7 cellular contexts compared by ENCODE assay signal in genomic region chr2:131673400-131674173, GRCh38.
A peak's percentile ranks its signal among the peaks of the same experiment; 100 is the strongest.
DNase-seq lines count a peak whose midpoint lies in the region; ATAC-seq, FAIRE-seq and TF ChIP-seq lines count a peak whose summit lies in the region.

No MANE protein-coding gene starts in this region.

- POLR2A ChIA-PET in HCT116 (lab: Charles Lee) (no interaction called here), GM12878 (lab: Charles Lee) (interaction anchor here (0.6 to 0.9 kb wide), 2 partner anchors 8 to 128 kb away, joined by 3 to 5 read pairs; no protein-coding TSS in a partner anchor)

- no peak overlapping the region for H3K9ac ChIP-seq in HCT116 (ENCODE audit: low read length)
- peak overlapping the region; percentile 2; the same call in 1 of the 2 replicates for H3K9ac ChIP-seq in MM.1S (ENCODE audit: low read length)
- H3K9ac ChIP-seq in GM12878 (ENCODE audit: control insufficient read depth, insufficient read depth, low read length), result no peak overlapping the region

- H3K79me2 ChIP-seq in HCT116 (ENCODE audit: insufficient read depth, low read length) (no peaks in the 10 kb centered on the region), MM.1S (ENCODE audit: low read length) (no peaks in the 10 kb centered on the region), GM12878 (ENCODE audit: control insufficient read depth, insufficient read depth, low read length) (no peaks in the 10 kb centered on the region)

- TF ChIP-seq RAD21 in HCT116 (IDR thresholded peaks at IDR 0.05; ENCODE audit: low read depth) (peak; percentile 85), GM12878 (IDR thresholded peaks at IDR 0.05; ENCODE audit: insufficient read depth, low read depth, low read length) (peak; percentile 77)

- peak; percentile 48 for DNase-seq in HCT116 (ENCODE audit: low read depth, low spot score)
- peak; percentile 85 for DNase-seq in MM.1S
- peak; percentile 71 for DNase-seq in T-helper 2 cell treated with Interferon-gamma antibody and Interleukin-4, amounts not matched to agents 5 μg/mL and 100 μg/mL, for 36 hours (ENCODE audit: low spot score)
- no peak for DNase-seq in GM12878 (ENCODE audit: low read depth, low spot score)
- DNase-seq in iPS DF 6.9 (ENCODE audit: low read depth, low spot score), result no peak
- DNase-seq in skeletal muscle cell (ENCODE audit: low read depth), result no peak

- TF ChIP-seq POLR2A in HCT116 (IDR thresholded peaks at IDR 0.05; ENCODE audit: borderline replicate concordance, extremely low read depth, insufficient read depth, insufficient read length), result no peak
- TF ChIP-seq POLR2A in GM12878 (IDR thresholded peaks at IDR 0.05; ENCODE audit: low read depth, low read length), result no peak

- H3K36me3 Mint-ChIP-seq in T-helper 2 cell treated with Interferon-gamma antibody and Interleukin-4, amounts not matched to agents 5 μg/mL and 100 μg/mL, for 36 hours (ENCODE audit: low read depth), result no peaks in the 10 kb centered on the region

- SMC1A ChIA-PET in GM12878 (lab: Charles Lee; ENCODE audit: uncharacterized antibody, unreplicated experiment), result interaction anchor here (0.7 to 3.0 kb wide), 6 partner anchors 9 to 1341 kb away, joined by 3 to 22 read pairs (median 8); no protein-coding TSS in a partner anchor

- no peaks in the 10 kb centered on the region for H3K9me2 ChIP-seq in HCT116 (ENCODE audit: insufficient read depth)
- H3K9me2 ChIP-seq in MM.1S (replicated peaks; ENCODE audit: insufficient read depth, low read length), result no peaks in the 10 kb centered on the region

- H3K27me3 ChIP-seq in HCT116 (ENCODE audit: insufficient read depth, low read length) (no peaks in the 10 kb centered on the region), MM.1S (replicated peaks; ENCODE audit: insufficient read depth, low read length) (no peaks in the 10 kb centered on the region), GM12878 (replicated peaks in 1 of 2; ENCODE audit: control insufficient read depth in 2 of 2, insufficient read depth in 2 of 2, low read length in 1 of 2) (no peaks in the 10 kb centered on the region), iPS DF 6.9 (ENCODE audit: control insufficient read depth, insufficient read depth, low read length) (peaks cover 7% of the 10 kb centered on the region; the same call in 1 of the 2 replicates)

- H4K20me1 ChIP-seq in HCT116 (ENCODE audit: insufficient read depth) (no peaks in the 10 kb centered on the region), MM.1S (ENCODE audit: insufficient read depth, low read length) (no peaks in the 10 kb centered on the region), GM12878 (ENCODE audit: control insufficient read depth, insufficient read depth) (no peaks in the 10 kb centered on the region)

- TF ChIP-seq CTCF in GM12872 (IDR thresholded peaks at IDR 0.05; ENCODE audit: insufficient read depth, low read depth, low read length) (peak; percentile 83), HCT116 (IDR thresholded peaks at IDR 0.05 in 2 of 3, conservative IDR thresholded peaks at IDR 0.05 in 1 of 3; ENCODE audit: borderline replicate concordance in 1 of 3, insufficient read depth in 1 of 3, low read depth in 2 of 3, low read length in 2 of 3) (peak; percentile 76 to 92 (median 77)), MM.1S (IDR thresholded peaks at IDR 0.05; ENCODE audit: low read length) (peak; percentile 77), GM12878 (IDR thresholded peaks at IDR 0.05 in 2 of 3, conservative IDR thresholded peaks at IDR 0.05 in 1 of 3; ENCODE audit: control insufficient read depth in 2 of 3, extremely low read depth in 1 of 3, insufficient read depth in 1 of 3, low read depth in 3 of 3, low read length in 3 of 3) (peak; percentile 77 to 88 (median 80))

- no peak overlapping the region for H3K4me3 Mint-ChIP-seq in T-helper 2 cell treated with Interferon-gamma antibody and Interleukin-4, amounts not matched to agents 5 μg/mL and 100 μg/mL, for 36 hours

- in situ Hi-C loops in GM12878 (cut with MboI), result loop anchor here (5.0 to 10.0 kb wide), 4 partner anchors 131 to 1519 kb away; no protein-coding TSS in a partner anchor

- H3K27ac Mint-ChIP-seq in T-helper 2 cell treated with Interferon-gamma antibody and Interleukin-4, amounts not matched to agents 5 μg/mL and 100 μg/mL, for 36 hours, result no peak overlapping the region

- RAD21 ChIA-PET in HCT116 (lab: Charles Lee; ENCODE audit: low non-redundant PET in 1 of 2, low total read pairs in 2 of 2, uncharacterized antibody in 2 of 2, unreplicated experiment in 2 of 2), result interaction anchor here in 1 of 2 experiments (0.8 kb wide), 1 partner anchor 128 kb away, joined by 3 read pairs; no protein-coding TSS in a partner anchor
- RAD21 ChIA-PET in GM12878 (lab: Charles Lee; ENCODE audit: unreplicated experiment), result interaction anchor here (0.5 to 3.3 kb wide), 13 partner anchors 9 to 1343 kb away, joined by 3 to 39 read pairs (median 5); a partner anchor contains a TSS

- WGBS in GM12878 (ENCODE audit: insufficient coverage, insufficient replicate concordance, low lambda C conversion rate, missing lambda C conversion rate), result 7% methylated on average over 48 of the region's 48 CpGs
- WGBS in iPS DF 6.9 (ENCODE audit: insufficient coverage, insufficient read length), result no CpG with 5 or more reads among the region's 48 CpGs

- H3K36me3 ChIP-seq in HCT116 (ENCODE audit: control insufficient read depth in 1 of 2, insufficient read depth in 2 of 2, low read length in 2 of 2), result no peaks in the 10 kb centered on the region
- H3K36me3 ChIP-seq in MM.1S (replicated peaks; ENCODE audit: insufficient read depth, low read length), result no peaks in the 10 kb centered on the region
- H3K36me3 ChIP-seq in GM12878 (ENCODE audit: control insufficient read depth in 2 of 2, insufficient read depth in 2 of 2, low read length in 1 of 2), result no peaks in the 10 kb centered on the region
- H3K36me3 ChIP-seq in iPS DF 6.9 (ENCODE audit: control insufficient read depth, insufficient read depth, low read length), result no peaks in the 10 kb centered on the region

- H3K27ac ChIP-seq in HCT116 (ENCODE audit: low read depth, low read length) (no peak overlapping the region; the same call in 1 of the 2 replicates), MM.1S (ENCODE audit: low read length) (no peak overlapping the region), GM12878 (ENCODE audit: control insufficient read depth, insufficient read depth) (no peak overlapping the region), iPS DF 6.9 (ENCODE audit: low read length) (no peak overlapping the region)

- H3K4me3 ChIP-seq in HCT116 (replicated peaks in 1 of 2; ENCODE audit: low read depth in 1 of 2, low read length in 2 of 2), result no peak overlapping the region
- H3K4me3 ChIP-seq in MM.1S (ENCODE audit: low read length), result peak overlapping the region; percentile 62
- peak overlapping the region; percentile 42; the same call in 1 of the 2 replicates for H3K4me3 ChIP-seq in GM12878
- peak overlapping the region; percentile 15; the same call in 1 of the 2 replicates for H3K4me3 ChIP-seq in iPS DF 6.9 (ENCODE audit: low read length)
- H3K4me3 ChIP-seq in skeletal muscle cell (ENCODE audit: low read depth, low read length), result peak overlapping the region; percentile 46

- CTCF ChIA-PET in HCT116 (lab: Charles Lee), result interaction anchor here (0.9 to 1.5 kb wide), 7 partner anchors 9 to 520 kb away, joined by 3 to 10 read pairs (median 4); no protein-coding TSS in a partner anchor
- CTCF ChIA-PET in GM12878 (lab: Yijun Ruan, JAX), result interaction anchor here (0.6 to 4.2 kb wide), 16 partner anchors 8 to 1340 kb away, joined by 3 to 74 read pairs (median 4); partner anchors contain the start of gene MZT2A

- no peak overlapping the region for H2AFZ ChIP-seq in HCT116 (ENCODE audit: low read depth, low read length, poor library complexity, severe bottlenecking)
- peak overlapping the region; percentile 70 for H2AFZ ChIP-seq in MM.1S (ENCODE audit: low read length)
- peak overlapping the region; percentile 4 for H2AFZ ChIP-seq in GM12878 (ENCODE audit: control insufficient read depth, low read depth, low read length)

- H3K4me1 ChIP-seq in HCT116 (ENCODE audit: control insufficient read depth in 1 of 2, insufficient read depth in 2 of 2, low read length in 2 of 2) (peaks cover 7 to 31% of the 10 kb centered on the region in 2 experiments; a peak in 3 of 4 replicates), MM.1S (ENCODE audit: low read length) (peaks cover 11% of the 10 kb centered on the region), GM12878 (ENCODE audit: control insufficient read depth, insufficient read depth, low read length) (peaks cover 19% of the 10 kb centered on the region), iPS DF 6.9 (ENCODE audit: control insufficient read depth, insufficient read depth, low read length) (peaks cover 4% of the 10 kb centered on the region; the same call in 1 of the 2 replicates)

- peaks cover 6% of the 10 kb centered on the region for H3K4me1 Mint-ChIP-seq in T-helper 2 cell treated with Interferon-gamma antibody and Interleukin-4, amounts not matched to agents 5 μg/mL and 100 μg/mL, for 36 hours (ENCODE audit: low read depth)

- peak; percentile 91 for ATAC-seq in HCT116
- peak; percentile 97 for ATAC-seq in GM12878

- no peak for FAIRE-seq in GM12878 (lab: Jason Lieb, UNC)

- no peaks in the 10 kb centered on the region for H3K9me3 ChIP-seq in HCT116 (ENCODE audit: control insufficient read depth in 1 of 2, insufficient read depth in 1 of 2, low read depth in 1 of 2, low read length in 2 of 2)
- no peaks in the 10 kb centered on the region for H3K9me3 ChIP-seq in MM.1S (replicated peaks; ENCODE audit: insufficient read depth, low read length)
- H3K9me3 ChIP-seq in GM12878 (replicated peaks; ENCODE audit: control insufficient read depth, insufficient read depth, low read length), result no peaks in the 10 kb centered on the region; the same call in 2 of the 3 replicates
- H3K9me3 ChIP-seq in iPS DF 6.9 (ENCODE audit: control insufficient read depth, insufficient read depth, low read length), result no peaks in the 10 kb centered on the region

- peaks cover 33% of the 10 kb centered on the region for H3K27me3 Mint-ChIP-seq in T-helper 2 cell treated with Interferon-gamma antibody and Interleukin-4, amounts not matched to agents 5 μg/mL and 100 μg/mL, for 36 hours (ENCODE audit: low read depth)

- H3F3A ChIP-seq in MM.1S (ENCODE audit: insufficient read depth, low read length), result no peaks in the 10 kb centered on the region

- intact Hi-C loops in HCT116 (cut with micrococcal nuclease) (loop anchor here (2.0 to 5.0 kb wide), 3 partner anchors 127 to 521 kb away; no protein-coding TSS in a partner anchor), GM12878 (cut with micrococcal nuclease; ENCODE audit: unreplicated experiment) (loop anchor here (1.0 to 10.0 kb wide), 5 partner anchors 93 to 519 kb away; partner anchors contain the start of gene MZT2A)

- BruUV-seq in HCT116 (replicated peaks; lab: Mats Ljungman, UMichigan) (no TSS peak), GM12878 (replicated peaks; lab: Mats Ljungman, UMichigan) (no TSS peak)

- no peak for TF ChIP-seq EP300 in GM12878 (IDR thresholded peaks at IDR 0.05; ENCODE audit: borderline replicate concordance in 1 of 2, control insufficient read depth in 1 of 2, low read depth in 2 of 2, low read length in 2 of 2)

- H3K9me3 Mint-ChIP-seq in T-helper 2 cell treated with Interferon-gamma antibody and Interleukin-4, amounts not matched to agents 5 μg/mL and 100 μg/mL, for 36 hours, result no peaks in the 10 kb centered on the region

- H3K4me2 ChIP-seq in HCT116 (ENCODE audit: low read length), result peak overlapping the region; percentile 29
- H3K4me2 ChIP-seq in MM.1S (ENCODE audit: low read depth, low read length), result peak overlapping the region; percentile 90
- H3K4me2 ChIP-seq in GM12878 (ENCODE audit: control insufficient read depth, insufficient read depth), result peak overlapping the region; percentile 77

Comparison
In these comparisons a context has a peak if more than half of its experiments do, and no peak if none do; other contexts are left out.
1. DNase-seq: peak in HCT116 (single experiment), MM.1S (single experiment) and T-helper 2 cell treated with Interferon-gamma antibody and Interleukin-4, amounts not matched to agents 5 μg/mL and 100 μg/mL, for 36 hours (single experiment); none in GM12878 (single experiment), iPS DF 6.9 (single experiment) and skeletal muscle cell (single experiment).
2. H3K4me2 ChIP-seq: peak in every context shown above with its lines; median percentile 90 in MM.1S; 77 in GM12878; 29 in HCT116.
3. H3K4me3 ChIP-seq: peak in MM.1S (single experiment), GM12878 (single experiment), iPS DF 6.9 (single experiment) and skeletal muscle cell (single experiment); none in HCT116 (0 of 2).
4. Peak in every context shown above with its lines, with median percentiles within 50 percentile points of each other: CTCF ChIP-seq.